Comparison of ENCODE assay signal across 8 cellular contexts in the genomic region with DNA sequence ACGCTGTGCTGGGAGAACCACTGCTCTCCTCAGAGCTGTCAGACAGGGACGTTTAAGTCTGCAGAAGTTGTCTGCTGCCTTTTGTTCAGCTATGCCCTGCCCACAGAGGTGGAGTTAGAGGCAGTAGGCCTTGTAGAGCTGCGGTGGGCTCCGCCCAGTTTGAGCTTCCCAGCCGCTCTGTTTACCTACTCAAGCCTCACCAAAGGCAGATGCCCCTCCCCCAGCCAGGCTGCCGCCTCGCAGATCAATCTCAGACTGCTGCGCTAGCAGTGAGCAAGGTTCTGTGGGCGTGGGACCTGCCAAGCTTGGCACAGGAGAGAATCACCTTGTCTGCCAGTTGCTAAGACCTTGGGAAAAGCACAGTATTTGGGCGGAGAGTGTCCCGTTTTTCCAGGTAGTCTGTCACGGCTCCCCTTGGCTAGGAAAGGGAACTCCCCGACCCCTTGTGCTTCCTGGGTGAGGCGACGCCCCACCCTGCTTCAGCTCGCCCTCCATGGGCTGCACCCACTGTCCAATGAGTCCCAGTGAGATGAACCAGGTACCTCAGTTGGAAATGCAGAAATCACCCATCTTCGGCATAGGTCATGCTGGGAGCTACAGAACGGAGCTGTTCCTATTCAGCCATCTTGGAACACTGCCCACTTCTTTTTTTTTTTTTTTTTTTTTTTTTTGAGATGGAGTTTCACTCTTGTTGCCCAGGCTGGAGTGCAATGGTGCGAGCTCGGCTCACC. TPM values are rescaled to one million over a fixed set of nuclear protein-coding genes. Genes with fewer than 3 reads are reported as not detected.
DNase-seq lines count a peak whose midpoint lies in the region; ATAC-seq and TF ChIP-seq lines count a peak whose summit lies in the region.
"Not testable (repeated sequence)": the region's sequence is repeated elsewhere in the genome, so short reads cannot be mapped to it uniquely, and the experiment has no call there.

No MANE protein-coding gene starts in this region.

- H3K9me3 Mint-ChIP-seq in activated T-helper 2 cell treated with anti-CD3 and anti-CD28 coated beads, Interferon-gamma antibody, Interleukin-2, Interleukin-4, amounts not matched to agents 10 μg/mL and 5 μg/mL and 100 μg/mL, durations not matched to agents 14 hours and 24 hours and 36 hours: not testable (repeated sequence)

- POLR2A ChIA-PET in HEK293T (lab: Yijun Ruan, JAX): interaction anchor here (0.6 to 0.7 kb wide), 2 partner anchors 12 to 100 kb away, joined by 3 to 5 read pairs; no protein-coding TSS in a partner anchor

- H3K36me3 ChIP-seq in effector memory CD4-positive, alpha-beta T cell (ENCODE audit: control insufficient read depth, insufficient read depth, low read length); lower lobe of right lung: not testable (repeated sequence)

- not testable (repeated sequence) for H3K27ac Mint-ChIP-seq in activated T-helper 2 cell treated with anti-CD3 and anti-CD28 coated beads, Interferon-gamma antibody, Interleukin-2, Interleukin-4, amounts not matched to agents 10 μg/mL and 5 μg/mL and 100 μg/mL, durations not matched to agents 14 hours and 24 hours and 36 hours

- H3K27me3 ChIP-seq in effector memory CD4-positive, alpha-beta T cell (replicated peaks; ENCODE audit: control insufficient read depth, insufficient read depth, low read length, poor library complexity, severe bottlenecking); lower lobe of right lung (ENCODE audit: low read depth): not testable (repeated sequence)

- H3K27me3 Mint-ChIP-seq in activated T-helper 2 cell treated with anti-CD3 and anti-CD28 coated beads, Interferon-gamma antibody, Interleukin-2, Interleukin-4, amounts not matched to agents 10 μg/mL and 5 μg/mL and 100 μg/mL, durations not matched to agents 14 hours and 24 hours and 36 hours (ENCODE audit: low read depth): not testable (repeated sequence)

- CTCF ChIA-PET in HEK293T (lab: Yijun Ruan, JAX): interaction anchor here (0.6 to 1.7 kb wide), 3 partner anchors 14 to 236 kb away, joined by 3 to 4 read pairs (median 3); no protein-coding TSS in a partner anchor

- intact Hi-C loops in activated T-helper 2 cell treated with anti-CD3 and anti-CD28 coated beads, Interferon-gamma antibody, Interleukin-2, Interleukin-4, amounts not matched to agents 10 μg/mL and 5 μg/mL and 100 μg/mL, durations not matched to agents 14 hours and 24 hours and 36 hours (cut with micrococcal nuclease); lower lobe of right lung (cut with DNase I): not testable (repeated sequence)

- not testable (repeated sequence) for H3K4me3 Mint-ChIP-seq in activated T-helper 2 cell treated with anti-CD3 and anti-CD28 coated beads, Interferon-gamma antibody, Interleukin-2, Interleukin-4, amounts not matched to agents 10 μg/mL and 5 μg/mL and 100 μg/mL, durations not matched to agents 14 hours and 24 hours and 36 hours (ENCODE audit: low read depth)

- not testable (repeated sequence) for H3K4me1 ChIP-seq in effector memory CD4-positive, alpha-beta T cell (ENCODE audit: control insufficient read depth, insufficient read depth, low read length, poor library complexity, severe bottlenecking); lower lobe of right lung

- H3K36me3 Mint-ChIP-seq in activated T-helper 2 cell treated with anti-CD3 and anti-CD28 coated beads, Interferon-gamma antibody, Interleukin-2, Interleukin-4, amounts not matched to agents 10 μg/mL and 5 μg/mL and 100 μg/mL, durations not matched to agents 14 hours and 24 hours and 36 hours (ENCODE audit: low read depth): not testable (repeated sequence)

- H3K27ac ChIP-seq in 22Rv1: peak overlapping the region; percentile 65
- not testable (repeated sequence) for H3K27ac ChIP-seq in effector memory CD4-positive, alpha-beta T cell (ENCODE audit: insufficient read depth, low read length, poor library complexity, severe bottlenecking); lower lobe of right lung

- not testable (repeated sequence) for H3K4me1 Mint-ChIP-seq in activated T-helper 2 cell treated with anti-CD3 and anti-CD28 coated beads, Interferon-gamma antibody, Interleukin-2, Interleukin-4, amounts not matched to agents 10 μg/mL and 5 μg/mL and 100 μg/mL, durations not matched to agents 14 hours and 24 hours and 36 hours (ENCODE audit: low read depth)

- H3K4me3 ChIP-seq in effector memory CD4-positive, alpha-beta T cell (ENCODE audit: insufficient read depth, low read depth, low read length, poor library complexity, severe bottlenecking); lower lobe of right lung: not testable (repeated sequence)

- H3K9me3 ChIP-seq in effector memory CD4-positive, alpha-beta T cell (ENCODE audit: control insufficient read depth, low read length); lower lobe of right lung: not testable (repeated sequence)

- not testable (repeated sequence) for ATAC-seq in lower lobe of right lung

- DNase-seq in HEK293T (ENCODE audit: extremely low spot score): not testable (repeated sequence)
- DNase-seq in NCI-H345 treated with DMSO at 0.1 percent for 48 hours (lab: John Stamatoyannopoulos, UW; ENCODE audit: unreplicated experiment): peak; percentile 89
- peak; percentile 41 for DNase-seq in activated CD4-positive, alpha-beta T cell treated with anti-CD3 and anti-CD28 coated beads for 1 hour
- DNase-seq in activated T-helper 2 cell treated with anti-CD3 and anti-CD28 coated beads, Interferon-gamma antibody, Interleukin-2, Interleukin-4, amounts not matched to agents 10 μg/mL and 5 μg/mL and 100 μg/mL, durations not matched to agents 14 hours and 24 hours and 36 hours (ENCODE audit: low spot score): peak; percentile 25
- DNase-seq in effector memory CD4-positive, alpha-beta T cell: peak in 2 of 3 donors; percentile 1 to 9
- DNase-seq in lower lobe of right lung: peak; percentile 78
- DNase-seq in stimulated activated CD4-positive, alpha-beta T cell treated with anti-CD3 and anti-CD28 coated beads, Interleukin-15, amount 100 ng/mL, for 24 hours: peak; percentile 67

- not testable (repeated sequence) for TF ChIP-seq CTCF in 22Rv1 (IDR thresholded peaks at IDR 0.05); lower lobe of right lung (IDR thresholded peaks at IDR 0.05)

TF ChIP-seq in HEK293T, 16 proteins besides CTCF, POLR2A, EP300 and RAD21:
- TF ChIP-seq ZNF384 (IDR thresholded peaks at IDR 0.05): peak; percentile 87

RNA-seq across cellular contexts. Expression of gene ARFGAP2, which starts 57.6 kb away (rescaled TPM):
- 98.6 and 104 TPM in 2 replicates for total RNA-seq in activated T-helper 2 cell treated with anti-CD3 and anti-CD28 coated beads, Interferon-gamma antibody, Interleukin-2, Interleukin-4, amounts not matched to agents 10 μg/mL and 5 μg/mL and 100 μg/mL, durations not matched to agents 14 hours and 24 hours and 36 hours
- total RNA-seq in lower lobe of right lung: 90.9 TPM
